ENCODE assay signal across 8 cellular contexts in the genomic region with DNA sequence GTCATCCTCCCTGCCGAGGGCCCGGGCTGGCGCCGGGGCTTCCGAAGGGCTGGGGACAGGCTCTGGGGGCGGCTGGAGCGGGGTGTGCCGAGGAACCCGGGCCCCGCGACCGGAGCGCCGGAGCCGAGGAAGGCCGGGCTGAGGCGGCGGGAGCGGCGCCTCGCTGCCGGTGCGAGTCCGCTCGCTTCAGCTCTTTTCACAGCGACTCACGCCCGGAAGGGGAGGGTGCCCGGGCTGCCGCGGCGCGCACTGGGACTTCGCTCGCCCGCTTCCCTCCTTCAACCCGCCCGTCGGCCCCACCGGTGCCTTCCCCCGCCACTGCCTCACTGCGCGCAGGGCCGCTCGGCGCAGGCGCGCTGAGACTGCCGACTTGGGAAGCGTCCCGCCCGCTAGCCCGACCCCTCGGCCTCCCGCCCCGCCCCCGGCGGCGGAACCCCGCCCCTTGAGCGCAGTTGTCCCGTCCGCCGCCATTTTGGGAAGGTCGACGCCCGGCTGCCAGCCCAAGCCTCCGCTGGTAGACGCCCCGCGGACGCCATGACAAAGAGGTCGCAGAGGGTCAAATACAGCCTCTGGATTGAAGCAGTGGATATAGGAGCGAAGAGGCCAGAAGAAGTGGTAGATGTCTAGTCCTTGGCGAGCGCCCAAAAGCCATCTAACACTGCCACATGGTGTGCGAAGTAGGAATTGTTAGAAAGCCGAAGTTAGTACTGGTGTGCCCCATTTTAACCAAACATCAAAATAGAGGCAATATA. TPM values are rescaled to one million over a fixed set of nuclear protein-coding genes. Genes with fewer than 3 reads are reported as not detected.
DNase-seq lines count a peak whose midpoint lies in the region; FAIRE-seq and TF ChIP-seq lines count a peak whose summit lies in the region.

A gene with protein sequence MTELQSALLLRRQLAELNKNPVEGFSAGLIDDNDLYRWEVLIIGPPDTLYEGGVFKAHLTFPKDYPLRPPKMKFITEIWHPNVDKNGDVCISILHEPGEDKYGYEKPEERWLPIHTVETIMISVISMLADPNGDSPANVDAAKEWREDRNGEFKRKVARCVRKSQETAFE (minus strand): TSS at position 364 of the 752 bp plus-strand sequence. CDS start 359 bp downstream, at position 5.

- H3K27me3 ChIP-seq in stomach, result no peaks in the 10 kb centered on the region

- peaks cover 6% of the 10 kb centered on the region for H3K9me3 Mint-ChIP-seq in nephron progenitor cell

- no peaks in the 10 kb centered on the region for H3K9me3 ChIP-seq in ES-I3 (ENCODE audit: control insufficient read depth, insufficient read depth, low read length)
- H3K9me3 ChIP-seq in stomach, result no peaks in the 10 kb centered on the region

- TF ChIP-seq EP300 in stomach (IDR thresholded peaks at IDR 0.05), result peak; percentile 35

- DNase-seq in H54 (ENCODE audit: insufficient read length, low spot score) (peak; percentile 86), M059J (ENCODE audit: low read depth) (peak; percentile 94), SHP77 (lab: John Stamatoyannopoulos, UW) (peak; percentile 99), fibroblast of the aortic adventitia (ENCODE audit: low read depth) (peak; percentile 93), nephron progenitor cell (peak; percentile 100), stomach (peak; percentile 99)
- DNase-seq in activated effector memory CD4-positive, alpha-beta T cell treated with Interleukin-2 at 50 U/mL for 16 hours, result peak; percentile 100

- intact Hi-C loops in stomach (cut with DNase I; ENCODE audit: low total_unique reads), result no loop called here

- H3K36me3 ChIP-seq in ES-I3 (ENCODE audit: insufficient read depth, low read length) (no peaks in the 10 kb centered on the region), stomach (peaks cover 0 to 6% (median 2%) of the 10 kb centered on the region in 4 donors)

- no peaks in the 10 kb centered on the region for H3K27me3 Mint-ChIP-seq in nephron progenitor cell (ENCODE audit: low read depth, poor library complexity)

- H3K36me3 Mint-ChIP-seq in nephron progenitor cell (ENCODE audit: low read depth), result peaks cover 29% of the 10 kb centered on the region

- TF ChIP-seq POLR2A in H54 (IDR thresholded peaks at IDR 0.05; ENCODE audit: low read depth, low read length) (peak; percentile 93), stomach (IDR thresholded peaks at IDR 0.05) (peak in 1 of 4 donors; percentile 83)

- H3K27ac ChIP-seq in stomach, result peak within 1 kb of the TSS; percentile 96 to 99 (median 98)

- H3K4me3 Mint-ChIP-seq in nephron progenitor cell, result peak within 1 kb of the TSS; percentile 77

- peak; percentile 55 for FAIRE-seq in H54 (lab: Jason Lieb, UNC)

- H3K4me3 ChIP-seq in fibroblast of the aortic adventitia (ENCODE audit: low read depth, low read length) (peak within 1 kb of the TSS; percentile 82), stomach (peak within 1 kb of the TSS; percentile 67 to 99 (median 82))

- peaks cover 30% of the 10 kb centered on the region for H3K4me1 Mint-ChIP-seq in nephron progenitor cell

- H3K27ac Mint-ChIP-seq in nephron progenitor cell, result peak within 1 kb of the TSS; percentile 53

- peak; percentile 16 for TF ChIP-seq CTCF in fibroblast of the aortic adventitia (IDR thresholded peaks at IDR 0.05; ENCODE audit: insufficient read depth, low read length)
- peak; percentile 29 for TF ChIP-seq CTCF in nephron progenitor cell (IDR thresholded peaks at IDR 0.05)
- peak in 1 of 7 experiments; percentile 44 for TF ChIP-seq CTCF in stomach (IDR thresholded peaks at IDR 0.05)

- WGBS in stomach, 5 donors, result 0 to 1% (median 1%) methylated on average over 13 to 78 of the region's 78 CpGs

- H3K4me1 ChIP-seq in ES-I3 (ENCODE audit: insufficient read depth, low read length) (0 out of 2 replicates have a peak, but pooled peaks cover 6% of the 10 kb centered on the region), stomach (peaks cover 23 to 43% (median 33%) of the 10 kb centered on the region in 4 donors)

- peak within 1 kb of the TSS; percentile 97 for H3K9ac ChIP-seq in ES-I3 (ENCODE audit: low read depth, low read length)

RNA-seq across cellular contexts. Expression of the gene that starts here (rescaled TPM):
- total RNA-seq in M059J (2014; rRNA removed; shearing (Covaris generic)), result 50.2 and 63.0 TPM in 2 replicates
- total RNA-seq in fibroblast of the aortic adventitia (ENCODE audit: low replicate concordance) (39.3 and 52.0 TPM in 2 replicates), stomach (10 to 100 TPM; 37.9 to 91.0 (median 44.6) TPM)
- 10 to 100 TPM; 14.0 to 25.7 (median 16.4) TPM for polyA plus RNA-seq in stomach

Comparison
In these comparisons a context has a peak if more than half of its experiments do, and no peak if none do; other contexts are left out.
1. Peak in every context shown above with its lines: DNase-seq, H3K4me3 ChIP-seq and H3K27ac ChIP-seq.